ENCODE assay signal across 16 cellular contexts in the genomic region with DNA sequence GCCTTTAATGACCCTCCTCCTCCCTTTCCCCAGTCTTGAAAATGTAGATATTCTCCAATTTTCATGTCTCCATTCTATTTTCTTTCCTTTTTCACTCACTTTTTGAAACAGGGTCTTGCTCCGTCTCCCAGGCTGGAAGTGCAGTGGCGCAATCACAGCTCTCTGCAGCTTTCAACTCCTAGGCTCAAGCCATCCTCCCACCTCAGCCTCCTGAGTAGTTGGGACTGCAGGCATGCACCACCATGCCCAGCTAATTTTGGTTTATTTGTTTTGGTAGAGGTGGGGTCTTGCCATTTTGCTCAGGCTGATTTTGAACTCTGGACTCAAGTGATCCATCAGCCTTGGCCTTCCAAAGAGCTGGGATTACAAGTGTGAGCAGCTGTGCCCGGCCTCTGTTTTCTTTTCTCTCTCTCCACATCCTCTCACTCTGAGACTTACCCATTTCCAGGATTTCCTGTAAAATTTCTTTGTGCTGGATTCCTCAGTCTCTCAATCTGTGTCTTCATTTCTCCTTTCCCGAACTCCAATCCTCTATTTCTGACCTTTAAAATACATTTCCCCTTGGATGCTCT.
DNase-seq lines count a peak whose midpoint lies in the region; ATAC-seq, FAIRE-seq and TF ChIP-seq lines count a peak whose summit lies in the region.
"Had no signal": no experiment of that assay in that cellular context is flagged by ENCODE, and none has a peak within 500 bp of the region (broad histone marks: within the 10 kb centered on the region; RNA-seq: fewer than 3 reads in every experiment).

No MANE protein-coding gene starts in this region.

- POLR2A ChIA-PET in activated CD8-positive, alpha-beta T cell treated with anti-CD3 and anti-CD28 coated beads for 36 hours (lab: Charles Lee), result interaction anchor here (0.7 to 1.4 kb wide), 4 partner anchors 10 to 143 kb away, joined by 3 to 4 read pairs (median 4); a partner anchor contains a TSS

- WGBS in heart left ventricle, 4 donors, result 83 to 86% (median 84%) methylated on average over 4 of the region's 4 CpGs
- 87% methylated on average over 4 of the region's 4 CpGs for WGBS in aorta, 2 donors

- H3K9me3 ChIP-seq in heart left ventricle (no peaks in the 10 kb centered on the region), aorta (ENCODE audit: control insufficient read depth, low read length) (no peaks in the 10 kb centered on the region)
- H3K9me3 ChIP-seq: colonic mucosa, MG63, SJSA1 had no signal

- no peak overlapping the region for H3K4me3 Mint-ChIP-seq in chondrocyte (ENCODE audit: unreplicated experiment)
- H3K4me3 Mint-ChIP-seq in nephron, result no peak overlapping the region
- no peak overlapping the region for H3K4me3 Mint-ChIP-seq in activated CD8-positive, alpha-beta T cell treated with anti-CD3 and anti-CD28 coated beads for 36 hours
- H3K4me3 Mint-ChIP-seq: natural killer cell; stimulated activated naive B cell treated with anti-CD40 and anti-IgM and Interleukin-4, amounts not matched to agents 10 μg/mL and 1 μg/mL and 100 μg/mL, for 72 hours had no signal

- H3K36me3 Mint-ChIP-seq in chondrocyte (ENCODE audit: low read depth), result no peaks in the 10 kb centered on the region
- no peaks in the 10 kb centered on the region for H3K36me3 Mint-ChIP-seq in nephron (ENCODE audit: low read depth)
- H3K36me3 Mint-ChIP-seq in activated CD8-positive, alpha-beta T cell treated with anti-CD3 and anti-CD28 coated beads for 36 hours (ENCODE audit: low read depth), result no peaks in the 10 kb centered on the region
- H3K36me3 Mint-ChIP-seq: natural killer cell; stimulated activated naive B cell treated with anti-CD40 and anti-IgM and Interleukin-4, amounts not matched to agents 10 μg/mL and 1 μg/mL and 100 μg/mL, for 72 hours had no signal

- H3K4me1 Mint-ChIP-seq in chondrocyte (ENCODE audit: low read depth), result peaks cover 48% of the 10 kb centered on the region
- peaks cover 57% of the 10 kb centered on the region for H3K4me1 Mint-ChIP-seq in nephron
- H3K4me1 Mint-ChIP-seq in activated CD8-positive, alpha-beta T cell treated with anti-CD3 and anti-CD28 coated beads for 36 hours (ENCODE audit: low read depth), result peaks cover 24% of the 10 kb centered on the region
- H3K4me1 Mint-ChIP-seq: natural killer cell had no signal

- H3K27ac Mint-ChIP-seq in chondrocyte (ENCODE audit: unreplicated experiment), result peak overlapping the region; percentile 34
- H3K27ac Mint-ChIP-seq in nephron, result peak overlapping the region; percentile 37 to 69 (median 52)
- H3K27ac Mint-ChIP-seq in activated CD8-positive, alpha-beta T cell treated with anti-CD3 and anti-CD28 coated beads for 36 hours, result no peak overlapping the region
- H3K27ac Mint-ChIP-seq: natural killer cell; stimulated activated naive B cell treated with anti-CD40 and anti-IgM and Interleukin-4, amounts not matched to agents 10 μg/mL and 1 μg/mL and 100 μg/mL, for 72 hours had no signal

- TF ChIP-seq POLR2A in heart left ventricle (IDR thresholded peaks at IDR 0.05) (no peak), H54 (IDR thresholded peaks at IDR 0.05; ENCODE audit: low read depth, low read length) (no peak)

- no peaks in the 10 kb centered on the region for H3K27me3 Mint-ChIP-seq in chondrocyte (ENCODE audit: low read depth)
- H3K27me3 Mint-ChIP-seq in nephron (ENCODE audit: low read depth), result peaks cover 19% of the 10 kb centered on the region
- no peaks in the 10 kb centered on the region for H3K27me3 Mint-ChIP-seq in activated CD8-positive, alpha-beta T cell treated with anti-CD3 and anti-CD28 coated beads for 36 hours

- no peak for ATAC-seq in heart left ventricle
- ATAC-seq in Right ventricle myocardium inferior, result no peak
- ATAC-seq in aorta (ENCODE audit: low FRiP score), result no peak
- no peak for ATAC-seq in activated CD8-positive, alpha-beta T cell treated with anti-CD3 and anti-CD28 coated beads for 36 hours
- ATAC-seq: natural killer cell; stimulated activated naive B cell treated with anti-CD40 and anti-IgM and Interleukin-4, amounts not matched to agents 10 μg/mL and 1 μg/mL and 100 μg/mL, for 72 hours had no signal

- FAIRE-seq in H54 (lab: Jason Lieb, UNC), result no peak

- H3K4me1 ChIP-seq in heart left ventricle (peaks cover 0 to 31% (median 12%) of the 10 kb centered on the region in 12 donors), aorta (ENCODE audit: control insufficient read depth in 1 of 2, insufficient read depth in 2 of 2, low read length in 2 of 2) (no peaks in the 10 kb centered on the region)
- H3K4me1 ChIP-seq: colonic mucosa had no signal

- TF ChIP-seq CTCF in heart left ventricle (IDR thresholded peaks at IDR 0.05) (no peak), chondrocyte (IDR thresholded peaks at IDR 0.05) (no peak), nephron (IDR thresholded peaks at IDR 0.05; ENCODE audit: unreplicated experiment in 3 of 3) (no peak)
- TF ChIP-seq CTCF in activated CD8-positive, alpha-beta T cell treated with anti-CD3 and anti-CD28 coated beads for 36 hours (IDR thresholded peaks at IDR 0.05), result no peak

- H3K9me3 Mint-ChIP-seq in chondrocyte (ENCODE audit: low read depth), result peaks cover 2% of the 10 kb centered on the region
- H3K9me3 Mint-ChIP-seq in nephron, result no peaks in the 10 kb centered on the region
- no peaks in the 10 kb centered on the region for H3K9me3 Mint-ChIP-seq in activated CD8-positive, alpha-beta T cell treated with anti-CD3 and anti-CD28 coated beads for 36 hours
- H3K9me3 Mint-ChIP-seq: natural killer cell; stimulated activated naive B cell treated with anti-CD40 and anti-IgM and Interleukin-4, amounts not matched to agents 10 μg/mL and 1 μg/mL and 100 μg/mL, for 72 hours had no signal

- CTCF ChIA-PET in activated CD8-positive, alpha-beta T cell treated with anti-CD3 and anti-CD28 coated beads for 36 hours (lab: Charles Lee), result interaction anchor here (1.6 to 15.8 kb wide), 2 partner anchors 8 to 14 kb away, joined by 4 to 122 read pairs; no protein-coding TSS in a partner anchor

- intact Hi-C loops in heart left ventricle (cut with DNase I), result no loop called here
- intact Hi-C loops in Right ventricle myocardium inferior (cut with DNase I), result loop anchor here (5.0 kb wide), 1 partner anchor 93 kb away; no protein-coding TSS in a partner anchor
- intact Hi-C loops in aorta (cut with DNase I), result no loop called here
- intact Hi-C loops in activated CD8-positive, alpha-beta T cell treated with anti-CD3 and anti-CD28 coated beads for 36 hours (cut with micrococcal nuclease), result no loop called here

- H3K27me3 ChIP-seq in heart left ventricle (no peaks in the 10 kb centered on the region), aorta (ENCODE audit: control insufficient read depth in 1 of 2, insufficient read depth in 2 of 2, low read length in 1 of 2) (no peaks in the 10 kb centered on the region)
- H3K27me3 ChIP-seq: colonic mucosa, MG63, SJSA1 had no signal

- H3K27ac ChIP-seq in heart left ventricle (peak overlapping the region in 11 of 12 donors; percentile 49 to 82 (median 69)), aorta (ENCODE audit: low read depth in 1 of 2, low read length in 2 of 2) (no peak overlapping the region)
- H3K27ac ChIP-seq: colonic mucosa, SJSA1 had no signal

- H3K36me3 ChIP-seq in heart left ventricle (no peaks in the 10 kb centered on the region), aorta (ENCODE audit: control insufficient read depth in 1 of 2, insufficient read depth in 2 of 2, low read length in 1 of 2) (no peaks in the 10 kb centered on the region)
- H3K36me3 ChIP-seq: colonic mucosa, MG63, SJSA1 had no signal

- H3K4me3 ChIP-seq in heart left ventricle (no peak overlapping the region), aorta (ENCODE audit: low read length in 2 of 2) (no peak overlapping the region)
- H3K4me3 ChIP-seq: colonic mucosa, MG63, SJSA1 had no signal

- DNase-seq in heart left ventricle (peak in 2 of 5 donors; percentile 4 to 21), Right ventricle myocardium inferior (ENCODE audit: missing footprints) (no peak), chondrocyte (ENCODE audit: low spot score) (peak; percentile 13), aorta (peak; percentile 18 to 21), H54 (ENCODE audit: insufficient read length, low spot score) (no peak), RPMI8226 (no peak)
- DNase-seq in activated CD8-positive, alpha-beta T cell treated with anti-CD3 and anti-CD28 coated beads for 36 hours, result no peak
- DNase-seq: activated effector memory CD4-positive, alpha-beta T cell treated with Interleukin-2 at 50 U/mL for 16 hours; colonic mucosa; MG63; natural killer cell; NCI-H1930; NCI-H446 treated with DMSO at 0.1 percent for 48 hours; stimulated activated naive B cell treated with anti-CD40 and anti-IgM and Interleukin-4, amounts not matched to agents 10 μg/mL and 1 μg/mL and 100 μg/mL, for 72 hours had no signal

Comparison
In these comparisons a context has a peak if more than half of its experiments do, and no peak if none do; other contexts are left out.
1. DNase-seq: peak in chondrocyte (single experiment) and aorta (2 of 2); none in Right ventricle myocardium inferior (single experiment), H54 (single experiment), RPMI8226 (single experiment) and activated CD8-positive, alpha-beta T cell treated with anti-CD3 and anti-CD28 coated beads for 36 hours (single experiment).
2. H3K27ac ChIP-seq: peak in heart left ventricle (11 of 12); none in aorta (0 of 2).